1 cellular context compared by ENCODE assay signal in the genomic region with DNA sequence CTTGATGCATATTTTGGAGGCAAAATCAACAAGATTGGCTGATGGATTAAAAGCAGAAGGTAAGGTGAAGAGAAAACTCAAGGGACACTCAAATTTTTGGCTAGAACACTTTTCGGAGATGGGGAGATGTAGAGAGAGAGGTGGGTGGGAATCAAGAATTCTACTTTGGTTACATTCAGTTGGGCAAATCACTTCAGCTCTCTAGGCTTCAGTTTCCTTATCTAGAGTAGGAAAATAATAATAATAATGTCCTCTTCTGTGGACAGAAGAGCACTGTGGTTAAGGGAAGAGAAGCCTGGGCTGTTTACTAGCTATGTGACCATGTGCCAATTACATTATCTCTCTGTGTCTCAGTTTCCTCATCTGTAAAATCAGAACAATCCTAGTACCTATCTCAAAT.
TF ChIP-seq lines count a peak whose summit lies in the region.

No MANE protein-coding gene starts in this region.

TF ChIP-seq in liver, 16 proteins besides CTCF, POLR2A, EP300 and RAD21 (continued from another document):
- TF ChIP-seq, protein P1, sequence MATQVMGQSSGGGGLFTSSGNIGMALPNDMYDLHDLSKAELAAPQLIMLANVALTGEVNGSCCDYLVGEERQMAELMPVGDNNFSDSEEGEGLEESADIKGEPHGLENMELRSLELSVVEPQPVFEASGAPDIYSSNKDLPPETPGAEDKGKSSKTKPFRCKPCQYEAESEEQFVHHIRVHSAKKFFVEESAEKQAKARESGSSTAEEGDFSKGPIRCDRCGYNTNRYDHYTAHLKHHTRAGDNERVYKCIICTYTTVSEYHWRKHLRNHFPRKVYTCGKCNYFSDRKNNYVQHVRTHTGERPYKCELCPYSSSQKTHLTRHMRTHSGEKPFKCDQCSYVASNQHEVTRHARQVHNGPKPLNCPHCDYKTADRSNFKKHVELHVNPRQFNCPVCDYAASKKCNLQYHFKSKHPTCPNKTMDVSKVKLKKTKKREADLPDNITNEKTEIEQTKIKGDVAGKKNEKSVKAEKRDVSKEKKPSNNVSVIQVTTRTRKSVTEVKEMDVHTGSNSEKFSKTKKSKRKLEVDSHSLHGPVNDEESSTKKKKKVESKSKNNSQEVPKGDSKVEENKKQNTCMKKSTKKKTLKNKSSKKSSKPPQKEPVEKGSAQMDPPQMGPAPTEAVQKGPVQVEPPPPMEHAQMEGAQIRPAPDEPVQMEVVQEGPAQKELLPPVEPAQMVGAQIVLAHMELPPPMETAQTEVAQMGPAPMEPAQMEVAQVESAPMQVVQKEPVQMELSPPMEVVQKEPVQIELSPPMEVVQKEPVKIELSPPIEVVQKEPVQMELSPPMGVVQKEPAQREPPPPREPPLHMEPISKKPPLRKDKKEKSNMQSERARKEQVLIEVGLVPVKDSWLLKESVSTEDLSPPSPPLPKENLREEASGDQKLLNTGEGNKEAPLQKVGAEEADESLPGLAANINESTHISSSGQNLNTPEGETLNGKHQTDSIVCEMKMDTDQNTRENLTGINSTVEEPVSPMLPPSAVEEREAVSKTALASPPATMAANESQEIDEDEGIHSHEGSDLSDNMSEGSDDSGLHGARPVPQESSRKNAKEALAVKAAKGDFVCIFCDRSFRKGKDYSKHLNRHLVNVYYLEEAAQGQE (IDR thresholded peaks at IDR 0.05) = no peak
- TF ChIP-seq, protein P2, sequence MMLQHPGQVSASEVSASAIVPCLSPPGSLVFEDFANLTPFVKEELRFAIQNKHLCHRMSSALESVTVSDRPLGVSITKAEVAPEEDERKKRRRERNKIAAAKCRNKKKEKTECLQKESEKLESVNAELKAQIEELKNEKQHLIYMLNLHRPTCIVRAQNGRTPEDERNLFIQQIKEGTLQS (IDR thresholded peaks at IDR 0.05) = no peak
- no peak for TF ChIP-seq SP1 (IDR thresholded peaks at IDR 0.05)
- TF ChIP-seq, protein P3, sequence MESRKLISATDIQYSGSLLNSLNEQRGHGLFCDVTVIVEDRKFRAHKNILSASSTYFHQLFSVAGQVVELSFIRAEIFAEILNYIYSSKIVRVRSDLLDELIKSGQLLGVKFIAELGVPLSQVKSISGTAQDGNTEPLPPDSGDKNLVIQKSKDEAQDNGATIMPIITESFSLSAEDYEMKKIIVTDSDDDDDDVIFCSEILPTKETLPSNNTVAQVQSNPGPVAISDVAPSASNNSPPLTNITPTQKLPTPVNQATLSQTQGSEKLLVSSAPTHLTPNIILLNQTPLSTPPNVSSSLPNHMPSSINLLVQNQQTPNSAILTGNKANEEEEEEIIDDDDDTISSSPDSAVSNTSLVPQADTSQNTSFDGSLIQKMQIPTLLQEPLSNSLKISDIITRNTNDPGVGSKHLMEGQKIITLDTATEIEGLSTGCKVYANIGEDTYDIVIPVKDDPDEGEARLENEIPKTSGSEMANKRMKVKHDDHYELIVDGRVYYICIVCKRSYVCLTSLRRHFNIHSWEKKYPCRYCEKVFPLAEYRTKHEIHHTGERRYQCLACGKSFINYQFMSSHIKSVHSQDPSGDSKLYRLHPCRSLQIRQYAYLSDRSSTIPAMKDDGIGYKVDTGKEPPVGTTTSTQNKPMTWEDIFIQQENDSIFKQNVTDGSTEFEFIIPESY (IDR thresholded peaks at IDR 0.05) = no peak
- TF ChIP-seq YY1 (IDR thresholded peaks at IDR 0.05) = no peak
- TF ChIP-seq GABPA (IDR thresholded peaks at IDR 0.05 in 1 of 2, conservative IDR thresholded peaks at IDR 0.05 in 1 of 2) = no peak
TF ChIP-seq in liver: peak in this region for 0.
